13 cellular contexts compared by ENCODE assay signal in genomic region chr3:184140436-184140835, GRCh38. TPM values are rescaled to one million over a fixed set of nuclear protein-coding genes. Genes with fewer than 3 reads are reported as not detected.
DNase-seq lines count a peak whose midpoint lies in the region; ATAC-seq lines count a peak whose summit lies in the region.
"Had no signal": no experiment of that assay in that cellular context is flagged by ENCODE, and none has a peak within 500 bp of the region (broad histone marks: within the 10 kb centered on the region; RNA-seq: fewer than 3 reads in every experiment).

No MANE protein-coding gene starts in this region.

- peaks cover 45% of the 10 kb centered on the region for H3K4me1 Mint-ChIP-seq in stimulated activated memory B cell treated with anti-CD40 and anti-IgM and Interleukin-4, amounts not matched to agents 10 μg/mL and 1 μg/mL and 100 μg/mL, for 72 hours

- no peak overlapping the region for H3K4me3 Mint-ChIP-seq in stimulated activated memory B cell treated with anti-CD40 and anti-IgM and Interleukin-4, amounts not matched to agents 10 μg/mL and 1 μg/mL and 100 μg/mL, for 72 hours
- H3K4me3 Mint-ChIP-seq: B cell; CD8-positive, alpha-beta memory T cell had no signal

- DNase-seq in activated effector memory CD4-positive, alpha-beta T cell treated with anti-CD3 and anti-CD28 coated beads, Interleukin-2, amount 50 U/mL, for 16 hours: peak; percentile 55
- no peak for DNase-seq in activated effector memory CD4-positive, alpha-beta T cell treated with Interleukin-2 at 50 U/mL for 16 hours
- DNase-seq in mesenteric fat pad (ENCODE audit: low spot score): peak; percentile 64
- no peak for DNase-seq in COLO668 (lab: John Stamatoyannopoulos, UW; ENCODE audit: unreplicated experiment)
- no peak for DNase-seq in SW 1271 (lab: John Stamatoyannopoulos, UW)
- DNase-seq: Caco-2; CD8-positive, alpha-beta memory T cell; GM23248 had no signal

- H3K27ac Mint-ChIP-seq in stimulated activated memory B cell treated with anti-CD40 and anti-IgM and Interleukin-4, amounts not matched to agents 10 μg/mL and 1 μg/mL and 100 μg/mL, for 72 hours: peak overlapping the region; percentile 22
- H3K27ac Mint-ChIP-seq: B cell had no signal

- H3K27me3 Mint-ChIP-seq in stimulated activated memory B cell treated with anti-CD40 and anti-IgM and Interleukin-4, amounts not matched to agents 10 μg/mL and 1 μg/mL and 100 μg/mL, for 72 hours: no peaks in the 10 kb centered on the region
- H3K27me3 Mint-ChIP-seq: B cell; CD8-positive, alpha-beta memory T cell had no signal

- H3K36me3 Mint-ChIP-seq in stimulated activated memory B cell treated with anti-CD40 and anti-IgM and Interleukin-4, amounts not matched to agents 10 μg/mL and 1 μg/mL and 100 μg/mL, for 72 hours: peaks cover 38% of the 10 kb centered on the region

- no peak for ATAC-seq in stimulated activated memory B cell treated with anti-CD40 and anti-IgM and Interleukin-4, amounts not matched to agents 10 μg/mL and 1 μg/mL and 100 μg/mL, for 72 hours
- ATAC-seq: HepG2 had no signal

- H3K9me3 Mint-ChIP-seq in stimulated activated memory B cell treated with anti-CD40 and anti-IgM and Interleukin-4, amounts not matched to agents 10 μg/mL and 1 μg/mL and 100 μg/mL, for 72 hours: no peaks in the 10 kb centered on the region
- H3K9me3 Mint-ChIP-seq: CD8-positive, alpha-beta memory T cell had no signal

RNA-seq across cellular contexts. Expression of gene EIF2B5, which starts 5.3 kb away (rescaled TPM):
- 38.9 TPM for total RNA-seq in mesenteric fat pad

RNA-seq across cellular contexts. Expression of gene DVL3, which starts 14.7 kb away (rescaled TPM):
- 68.1 TPM for total RNA-seq in mesenteric fat pad

RNA-seq across cellular contexts. Expression of gene AP2M1, which starts 34.2 kb away (rescaled TPM):
- 389 TPM for total RNA-seq in mesenteric fat pad

RNA-seq across cellular contexts. Expression of gene HTR3E, which starts 43.6 kb away (rescaled TPM):
- total RNA-seq in mesenteric fat pad: not detected
- total RNA-seq: A172; B cell; Caco-2; CD8-positive, alpha-beta memory T cell; GM23248; H4; HepG2 had no signal

RNA-seq across cellular contexts. Expression of gene ABCF3, which starts 45.6 kb away (rescaled TPM):
- 81.1 TPM for total RNA-seq in mesenteric fat pad

Comparison
In these comparisons a context has a peak if more than half of its experiments do, and no peak if none do; other contexts are left out.
1. DNase-seq: peak in activated effector memory CD4-positive, alpha-beta T cell treated with anti-CD3 and anti-CD28 coated beads, Interleukin-2, amount 50 U/mL, for 16 hours (single experiment) and mesenteric fat pad (single experiment); none in activated effector memory CD4-positive, alpha-beta T cell treated with Interleukin-2 at 50 U/mL for 16 hours (single experiment), COLO668 (single experiment) and SW 1271 (0 of 2).